In the genomic region with DNA sequence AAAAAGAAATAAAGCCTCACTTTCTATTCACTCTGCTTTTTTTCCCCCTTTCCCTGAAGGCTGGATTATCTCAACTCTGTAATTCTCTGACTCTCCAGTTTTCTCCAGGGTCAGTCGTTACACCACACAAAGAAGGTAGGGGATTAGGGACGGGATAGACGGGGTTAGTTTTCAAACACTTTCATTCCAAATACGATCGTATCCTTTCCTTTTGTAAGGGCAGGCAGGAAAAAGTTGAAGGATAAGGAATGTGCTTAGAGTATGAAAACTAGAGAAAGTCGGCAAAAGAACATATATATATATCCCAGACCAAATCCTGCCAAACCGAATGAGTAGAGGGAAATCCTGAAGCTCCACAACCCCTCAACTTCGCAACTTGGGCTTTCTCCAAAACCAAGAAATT, we compare ENCODE assay signal across 8 cellular contexts. TPM values are rescaled to one million over a fixed set of nuclear protein-coding genes. Genes with fewer than 3 reads are reported as not detected.
DNase-seq lines count a peak whose midpoint lies in the region; ATAC-seq and TF ChIP-seq lines count a peak whose summit lies in the region.

No MANE protein-coding gene starts in this region.

- peaks cover 64% of the 10 kb centered on the region for H3K4me1 Mint-ChIP-seq in activated CD4-positive, alpha-beta T cell treated with anti-CD3 and anti-CD28 coated beads, Interleukin-2, amount 10 ng/mL, durations not matched to agents 24 days and 14 days
- peaks cover 61% of the 10 kb centered on the region for H3K4me1 Mint-ChIP-seq in activated naive CD8-positive, alpha-beta T cell treated with anti-CD3 and anti-CD28 coated beads, Interleukin-2, amount 50 U/mL, for 24 hours

- intact Hi-C loops in activated CD4-positive, alpha-beta T cell treated with anti-CD3 and anti-CD28 coated beads, Interleukin-2, amount 10 ng/mL, durations not matched to agents 24 days and 14 days (cut with micrococcal nuclease), result loop anchor here (2.0 to 10.0 kb wide), 3 partner anchors 129 to 1627 kb away; a partner anchor contains a TSS
- intact Hi-C loops in left lung (cut with DNase I), result no loop called here

- DNase-seq in activated CD4-positive, alpha-beta T cell treated with anti-CD3 and anti-CD28 coated beads, Interleukin-2, amount 10 ng/mL, durations not matched to agents 24 days and 14 days, result no peak
- no peak for DNase-seq in activated CD4-positive, alpha-beta T cell treated with anti-CD3 and anti-CD28 coated beads for 1 hour
- DNase-seq in activated naive CD8-positive, alpha-beta T cell treated with anti-CD3 and anti-CD28 coated beads, Interleukin-2, amount 50 U/mL, for 24 hours, result no peak
- DNase-seq in left lung (no peak), NCI-H1105 treated with DMSO at 0.1 percent for 48 hours (lab: John Stamatoyannopoulos, UW) (no peak), iPS-NIHi7 (ENCODE audit: extremely low spot score) (no peak)

- no peak for ATAC-seq in activated naive CD8-positive, alpha-beta T cell treated with anti-CD3 and anti-CD28 coated beads, Interleukin-2, amount 50 U/mL, for 24 hours
- ATAC-seq in left lung (no peak), HG02763 (IDR thresholded peaks at IDR 0.05; ENCODE audit: unreplicated experiment) (no peak)

- peak overlapping the region; percentile 98 for H3K4me3 Mint-ChIP-seq in activated CD4-positive, alpha-beta T cell treated with anti-CD3 and anti-CD28 coated beads, Interleukin-2, amount 10 ng/mL, durations not matched to agents 24 days and 14 days
- peak overlapping the region; percentile 93 for H3K4me3 Mint-ChIP-seq in activated naive CD8-positive, alpha-beta T cell treated with anti-CD3 and anti-CD28 coated beads, Interleukin-2, amount 50 U/mL, for 24 hours

- H3K27ac ChIP-seq in left lung (peak overlapping the region; percentile 84 to 88), temporal lobe (ENCODE audit: low read depth, low read length) (peak overlapping the region; percentile 82)

- peaks cover 0 to 22% of the 10 kb centered on the region in 2 donors for H3K36me3 ChIP-seq in left lung

- peak overlapping the region; percentile 14 to 77 for H3K4me3 ChIP-seq in left lung

- no peaks in the 10 kb centered on the region for H3K27me3 ChIP-seq in left lung

- no peaks in the 10 kb centered on the region for H3K27me3 Mint-ChIP-seq in activated CD4-positive, alpha-beta T cell treated with anti-CD3 and anti-CD28 coated beads, Interleukin-2, amount 10 ng/mL, durations not matched to agents 24 days and 14 days
- no peaks in the 10 kb centered on the region for H3K27me3 Mint-ChIP-seq in activated naive CD8-positive, alpha-beta T cell treated with anti-CD3 and anti-CD28 coated beads, Interleukin-2, amount 50 U/mL, for 24 hours

- no peak for TF ChIP-seq CTCF in left lung (IDR thresholded peaks at IDR 0.05)

- H3K4me1 ChIP-seq in left lung, result peaks cover 26 to 59% of the 10 kb centered on the region in 2 donors

- H3K36me3 Mint-ChIP-seq in activated CD4-positive, alpha-beta T cell treated with anti-CD3 and anti-CD28 coated beads, Interleukin-2, amount 10 ng/mL, durations not matched to agents 24 days and 14 days (ENCODE audit: low read depth), result peaks cover 36% of the 10 kb centered on the region
- peaks cover 34% of the 10 kb centered on the region for H3K36me3 Mint-ChIP-seq in activated naive CD8-positive, alpha-beta T cell treated with anti-CD3 and anti-CD28 coated beads, Interleukin-2, amount 50 U/mL, for 24 hours (ENCODE audit: low read depth)

- no peaks in the 10 kb centered on the region for H3K9me3 Mint-ChIP-seq in activated CD4-positive, alpha-beta T cell treated with anti-CD3 and anti-CD28 coated beads, Interleukin-2, amount 10 ng/mL, durations not matched to agents 24 days and 14 days
- H3K9me3 Mint-ChIP-seq in activated naive CD8-positive, alpha-beta T cell treated with anti-CD3 and anti-CD28 coated beads, Interleukin-2, amount 50 U/mL, for 24 hours, result no peaks in the 10 kb centered on the region

- H3K27ac Mint-ChIP-seq in activated CD4-positive, alpha-beta T cell treated with anti-CD3 and anti-CD28 coated beads, Interleukin-2, amount 10 ng/mL, durations not matched to agents 24 days and 14 days, result peak overlapping the region; percentile 94
- H3K27ac Mint-ChIP-seq in activated naive CD8-positive, alpha-beta T cell treated with anti-CD3 and anti-CD28 coated beads, Interleukin-2, amount 50 U/mL, for 24 hours, result peak overlapping the region; percentile 90

- no peaks in the 10 kb centered on the region for H3K9me3 ChIP-seq in left lung

RNA-seq across cellular contexts. Expression of a gene that starts 0.6 kb away (rescaled TPM):
- total RNA-seq in activated CD4-positive, alpha-beta T cell treated with anti-CD3 and anti-CD28 coated beads, Interleukin-2, amount 10 ng/mL, durations not matched to agents 24 days and 14 days, result 155 and 158 TPM in 2 replicates
- total RNA-seq in left lung (100 to 1,000 TPM; 102 to 116 TPM), temporal lobe (19.2 TPM)

RNA-seq across cellular contexts. Expression of a gene that starts 9.4 kb away (rescaled TPM):
- 8.9 and 11.2 TPM in 2 replicates for total RNA-seq in activated CD4-positive, alpha-beta T cell treated with anti-CD3 and anti-CD28 coated beads, Interleukin-2, amount 10 ng/mL, durations not matched to agents 24 days and 14 days
- total RNA-seq in left lung, result 1 to 10 TPM; 6.0 to 8.7 TPM
- total RNA-seq in temporal lobe, result 3.9 TPM

RNA-seq across cellular contexts. Expression of a gene that starts 11.1 kb away (rescaled TPM):
- 3,831 and 3,993 TPM in 2 replicates for total RNA-seq in activated CD4-positive, alpha-beta T cell treated with anti-CD3 and anti-CD28 coated beads, Interleukin-2, amount 10 ng/mL, durations not matched to agents 24 days and 14 days
- total RNA-seq in left lung (1,000 to 10,000 TPM; 3,023 to 3,157 TPM), temporal lobe (1,459 TPM)

RNA-seq across cellular contexts. Expression of a gene that starts 23.1 kb away (rescaled TPM):
- total RNA-seq in activated CD4-positive, alpha-beta T cell treated with anti-CD3 and anti-CD28 coated beads, Interleukin-2, amount 10 ng/mL, durations not matched to agents 24 days and 14 days, result 453 and 472 TPM in 2 replicates
- total RNA-seq in left lung (100 to 1,000 TPM in 1 of 2 donors, 10 to 100 TPM in 1; 62.0 to 103 TPM), temporal lobe (68.8 TPM)

RNA-seq across cellular contexts. Expression of a gene that starts 24.9 kb away (rescaled TPM):
- total RNA-seq in activated CD4-positive, alpha-beta T cell treated with anti-CD3 and anti-CD28 coated beads, Interleukin-2, amount 10 ng/mL, durations not matched to agents 24 days and 14 days, result 63.3 and 68.9 TPM in 2 replicates
- total RNA-seq in left lung (10 to 100 TPM; 32.6 to 43.1 TPM), temporal lobe (79.4 TPM)
